Comparison of ENCODE assay signal across 2 cellular contexts in genomic region chr19:2809387-2810140, GRCh38.
A peak's percentile ranks its signal among the peaks of the same experiment; 100 is the strongest.
TF ChIP-seq lines count a peak whose summit lies in the region.

No MANE protein-coding gene starts in this region.

TF ChIP-seq in WTC11, 78 proteins besides CTCF, POLR2A, EP300 and RAD21:
- peak; percentile 81 for TF ChIP-seq PRDM15 (CRISPR knock-in tag; IDR thresholded peaks at IDR 0.05)
- no peak for TF ChIP-seq RELA (CRISPR knock-in tag; IDR thresholded peaks at IDR 0.05; ENCODE audit: borderline replicate concordance)
- TF ChIP-seq NR1H2 (CRISPR knock-in tag; IDR thresholded peaks at IDR 0.05), result no peak
TF ChIP-seq in WTC11: peak in this region for 1.

TF ChIP-seq in HepG2, 621 proteins besides CTCF, POLR2A, EP300 and RAD21:
- 0 out of 2 replicates have a peak, but pooled peaks have one; percentile 2 for TF ChIP-seq RBFOX2 (IDR thresholded peaks at IDR 0.05; ENCODE audit: low read depth, low read length)
- peak; percentile 21 for TF ChIP-seq AGO2 (optimal IDR thresholded peaks at IDR 0.05; ENCODE audit: low read depth, low read length)
- no peak for TF ChIP-seq ZNF570 (CRISPR knock-in tag; IDR thresholded peaks at IDR 0.05; ENCODE audit: borderline replicate concordance)
- peak; percentile 43; the same call in 1 of the 2 replicates for TF ChIP-seq PRDM15 (CRISPR knock-in tag; IDR thresholded peaks at IDR 0.05)
TF ChIP-seq in HepG2: peak in this region for 3.
